Comparison of ENCODE assay signal across 14 cellular contexts in the genomic region with DNA sequence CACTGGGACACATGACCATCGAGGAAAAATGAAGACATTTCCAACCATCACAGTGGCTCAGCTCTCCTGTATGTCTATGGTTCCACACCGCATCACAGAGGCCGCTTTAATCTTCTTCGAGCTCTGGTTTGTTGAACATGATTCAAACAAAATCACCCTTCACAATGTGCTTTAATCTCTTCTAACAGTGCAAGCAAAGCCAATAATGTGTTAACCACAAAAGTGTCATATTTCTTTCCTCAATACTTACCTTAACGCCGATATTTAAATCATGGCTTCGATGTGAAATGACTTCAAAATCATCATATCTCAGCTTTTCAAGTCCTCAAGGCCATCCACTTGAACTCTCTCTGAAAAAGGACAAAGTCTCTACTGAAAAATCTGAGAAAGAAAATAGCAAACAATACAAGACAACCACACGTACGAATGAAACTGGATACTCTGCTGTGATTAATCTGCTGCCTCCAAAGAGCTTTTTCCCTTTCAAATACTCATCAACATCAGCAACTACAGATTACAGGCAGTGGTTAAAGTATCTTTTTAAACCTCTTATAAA. TPM values are rescaled to one million over a fixed set of nuclear protein-coding genes. Genes with fewer than 3 reads are reported as not detected.
A peak's percentile ranks its signal among the peaks of the same experiment; 100 is the strongest.
DNase-seq lines count a peak whose midpoint lies in the region; ATAC-seq and TF ChIP-seq lines count a peak whose summit lies in the region.
"Had no signal": no experiment of that assay in that cellular context is flagged by ENCODE, and none has a peak within 500 bp of the region (broad histone marks: within the 10 kb centered on the region; RNA-seq: fewer than 3 reads in every experiment).

No MANE protein-coding gene starts in this region.

- H3K27me3 ChIP-seq in Caco-2 (replicated peaks; ENCODE audit: control insufficient read depth, insufficient read depth, low read length) (no peaks in the 10 kb centered on the region), ascending aorta (no peaks in the 10 kb centered on the region)
- H3K27me3 ChIP-seq: pancreas had no signal

- H3K27ac Mint-ChIP-seq in Caco-2 (ENCODE audit: unreplicated experiment) = peak overlapping the region; percentile 70
- H3K27ac Mint-ChIP-seq in natural killer cell treated with Interleukin-12 subunit alpha and Interleukin-12 subunit beta and Interleukin-15 and Interleukin-18, amount 100 ng/mL, for 72 hours = peak overlapping the region; percentile 69 to 91
- H3K27ac Mint-ChIP-seq: T-helper 1 cell treated with Interleukin-12 subunit alpha and Interleukin-12 subunit beta and Interleukin-4 antibody, amounts not matched to agents 30 μg/mL and 1 μg/mL, for 36 hours had no signal

- POLR2A ChIA-PET in Caco-2 (lab: Charles Lee) = no interaction called here

- no peak overlapping the region for H3K4me3 ChIP-seq in Caco-2 (ENCODE audit: low read depth, low read length)
- H3K4me3 ChIP-seq in ascending aorta = no peak overlapping the region
- H3K4me3 ChIP-seq: pancreas had no signal

- peaks cover 35% of the 10 kb centered on the region for H3K9me3 Mint-ChIP-seq in Caco-2 (ENCODE audit: unreplicated experiment)
- H3K9me3 Mint-ChIP-seq in natural killer cell treated with Interleukin-12 subunit alpha and Interleukin-12 subunit beta and Interleukin-15 and Interleukin-18, amount 100 ng/mL, for 72 hours = no peaks in the 10 kb centered on the region

- 0 out of 2 replicates have a peak, but pooled peaks cover 6% of the 10 kb centered on the region for H3K4me1 ChIP-seq in Caco-2
- peaks cover 18 to 42% of the 10 kb centered on the region in 2 donors for H3K4me1 ChIP-seq in ascending aorta
- H3K4me1 ChIP-seq: pancreas had no signal

- H3K27me3 Mint-ChIP-seq in Caco-2 (ENCODE audit: insufficient read depth, unreplicated experiment) = no peaks in the 10 kb centered on the region
- H3K27me3 Mint-ChIP-seq in natural killer cell treated with Interleukin-12 subunit alpha and Interleukin-12 subunit beta and Interleukin-15 and Interleukin-18, amount 100 ng/mL, for 72 hours = peaks cover 5 to 7% of the 10 kb centered on the region in 2 donors

- no peak overlapping the region for H3K4me3 Mint-ChIP-seq in Caco-2 (ENCODE audit: unreplicated experiment)
- peak overlapping the region; percentile 77 for H3K4me3 Mint-ChIP-seq in natural killer cell treated with Interleukin-12 subunit alpha and Interleukin-12 subunit beta and Interleukin-15 and Interleukin-18, amount 100 ng/mL, for 72 hours
- H3K4me3 Mint-ChIP-seq: T-helper 1 cell treated with Interleukin-12 subunit alpha and Interleukin-12 subunit beta and Interleukin-4 antibody, amounts not matched to agents 30 μg/mL and 1 μg/mL, for 36 hours had no signal

- no TSS peak for BruUV-seq in Caco-2 (replicated peaks; lab: Mats Ljungman, UMichigan)

- peaks cover 21% of the 10 kb centered on the region for H3K9me3 ChIP-seq in Caco-2
- no peaks in the 10 kb centered on the region for H3K9me3 ChIP-seq in ascending aorta
- H3K9me3 ChIP-seq: pancreas had no signal

- H3K36me3 ChIP-seq in Caco-2 (ENCODE audit: control insufficient read depth, insufficient read depth, low read length) = peaks cover 6% of the 10 kb centered on the region
- H3K36me3 ChIP-seq in ascending aorta = peaks cover 16 to 26% of the 10 kb centered on the region in 2 donors
- H3K36me3 ChIP-seq: pancreas had no signal

- intact Hi-C loops in Caco-2 (cut with micrococcal nuclease; ENCODE audit: unreplicated experiment) = no loop called here
- intact Hi-C loops in ascending aorta (cut with DNase I) = loop anchor here (2.0 kb wide), 1 partner anchor 15 kb away; no protein-coding TSS in a partner anchor

- DNase-seq in Caco-2 = no peak
- peak; percentile 48 for DNase-seq in NCI-H128 (lab: John Stamatoyannopoulos, UW; ENCODE audit: unreplicated experiment)
- DNase-seq in ascending aorta (ENCODE audit: low spot score in 2 of 2) = no peak
- no peak for DNase-seq in natural killer cell treated with Interleukin-12 subunit alpha and Interleukin-12 subunit beta and Interleukin-15 and Interleukin-18, amount 100 ng/mL, for 72 hours (ENCODE audit: low spot score)
- no peak for DNase-seq in DMS153 treated with DMSO at 0.1 percent for 48 hours (lab: John Stamatoyannopoulos, UW; ENCODE audit: unreplicated experiment)
- DNase-seq in cerebellum (ENCODE audit: low spot score) = no peak
- DNase-seq in NCI-H1930 (lab: John Stamatoyannopoulos, UW) = no peak
- DNase-seq: kidney glomerular epithelial cell; NK-92 treated with Interleukin-12 subunit alpha and Interleukin-12 subunit beta, amount 100 ng/mL, for 24 hours; pancreas; stimulated activated CD4-positive, alpha-beta T cell treated with anti-CD3 and anti-CD28 coated beads, Interleukin-4, amount 100 ng/mL, for 24 hours; trophoblast cell had no signal

- H3K4me1 Mint-ChIP-seq in Caco-2 (ENCODE audit: low read depth, unreplicated experiment) = peaks cover 26% of the 10 kb centered on the region
- peaks cover 40% of the 10 kb centered on the region in 2 donors for H3K4me1 Mint-ChIP-seq in natural killer cell treated with Interleukin-12 subunit alpha and Interleukin-12 subunit beta and Interleukin-15 and Interleukin-18, amount 100 ng/mL, for 72 hours (ENCODE audit: low read depth in 2 of 2)

- peaks cover 64% of the 10 kb centered on the region for H3K36me3 Mint-ChIP-seq in Caco-2 (ENCODE audit: insufficient read depth, unreplicated experiment)
- H3K36me3 Mint-ChIP-seq in natural killer cell treated with Interleukin-12 subunit alpha and Interleukin-12 subunit beta and Interleukin-15 and Interleukin-18, amount 100 ng/mL, for 72 hours = peaks cover 9% of the 10 kb centered on the region

- ATAC-seq in natural killer cell treated with Interleukin-12 subunit alpha and Interleukin-12 subunit beta and Interleukin-15 and Interleukin-18, amount 100 ng/mL, for 72 hours = peak; percentile 21 to 31
- no peak for ATAC-seq in GM18517 (IDR thresholded peaks at IDR 0.05; ENCODE audit: unreplicated experiment)
- ATAC-seq: pancreas had no signal

- CTCF ChIA-PET in Caco-2 (lab: Charles Lee) = interaction anchor here (0.6 kb wide), 1 partner anchor 14 kb away, joined by 3 read pairs; no protein-coding TSS in a partner anchor

- TF ChIP-seq CTCF in Caco-2 (IDR thresholded peaks at IDR 0.05; ENCODE audit: insufficient read depth in 1 of 2, low read depth in 1 of 2, low read length in 1 of 2, severe bottlenecking in 1 of 2, unreplicated experiment in 1 of 2) (no peak), ascending aorta (IDR thresholded peaks at IDR 0.05) (no peak)

- H3K27ac ChIP-seq in ascending aorta = peak overlapping the region; percentile 73 to 81

RNA-seq across cellular contexts. Expression of gene SVIL, which starts 23.0 kb away (rescaled TPM):
- total RNA-seq in Caco-2 (2022) (54.4 and 70.1 TPM in 2 replicates), ascending aorta (94.7 TPM), cerebellum (46.3 TPM)
- 10 to 100 TPM in 1 of 2 donors, 1 to 10 TPM in 1; 6.8 to 18.8 TPM for total RNA-seq in natural killer cell treated with Interleukin-12 subunit alpha and Interleukin-12 subunit beta and Interleukin-15 and Interleukin-18, amount 100 ng/mL, for 72 hours
